ENCODE assay signal across 15 cellular contexts in genomic region chr13:24181991-24182702, GRCh38. TPM values are rescaled to one million over a fixed set of nuclear protein-coding genes. Genes with fewer than 3 reads are reported as not detected.
A peak's percentile ranks its signal among the peaks of the same experiment; 100 is the strongest.
DNase-seq lines count a peak whose midpoint lies in the region; ATAC-seq, FAIRE-seq and TF ChIP-seq lines count a peak whose summit lies in the region.
"Had no signal": no experiment of that assay in that cellular context is flagged by ENCODE, and none has a peak within 500 bp of the region (broad histone marks: within the 10 kb centered on the region; RNA-seq: fewer than 3 reads in every experiment).

No MANE protein-coding gene starts in this region.

- no TSS peak for BruUV-seq in mammary epithelial cell (replicated peaks; lab: Mats Ljungman, UMichigan)
- BruUV-seq in HepG2 (replicated peaks; lab: Mats Ljungman, UMichigan), result no TSS peak
- BruUV-seq in PC-3 (replicated peaks; lab: Mats Ljungman, UMichigan), result no TSS peak

- no peaks in the 10 kb centered on the region for H3K36me3 ChIP-seq in breast epithelium
- H3K36me3 ChIP-seq in mammary epithelial cell (ENCODE audit: insufficient read depth, low read length), result no peaks in the 10 kb centered on the region
- no peaks in the 10 kb centered on the region for H3K36me3 ChIP-seq in HepG2 (replicated peaks in 1 of 2; ENCODE audit: control insufficient read depth in 1 of 2, insufficient read depth in 2 of 2, low read length in 2 of 2)
- H3K36me3 ChIP-seq in transverse colon, result no peaks in the 10 kb centered on the region
- no peaks in the 10 kb centered on the region for H3K36me3 ChIP-seq in PC-3 (ENCODE audit: low read depth, low read length)

- FAIRE-seq in HepG2 (lab: Jason Lieb, UNC), result no peak

- TF ChIP-seq POLR2A in breast epithelium (IDR thresholded peaks at IDR 0.05), result no peak
- TF ChIP-seq POLR2A in HepG2 (IDR thresholded peaks at IDR 0.05; ENCODE audit: insufficient read depth in 1 of 2, low read depth in 2 of 2, low read length in 2 of 2), result 0 out of 4 replicates have a peak, but pooled peaks of 1 of the 2 experiments have one; percentile 27
- no peak for TF ChIP-seq POLR2A in transverse colon (IDR thresholded peaks at IDR 0.05)

- H3K4me1 Mint-ChIP-seq in activated T-helper 1 cell treated with anti-CD3 and anti-CD28 coated beads, Interleukin-12 subunit alpha, Interleukin-12 subunit beta, Interleukin-2, Interleukin-4 antibody, amounts not matched to agents 30 ng/mL and 10 ng/mL and 1 ng/mL, durations not matched to agents 14 hours and 24 hours and 36 hours (ENCODE audit: low read depth), result peaks cover 51% of the 10 kb centered on the region

- H3K4me3 ChIP-seq in breast epithelium (no peak overlapping the region), mammary epithelial cell (replicated peaks in 1 of 3; ENCODE audit: insufficient read depth in 1 of 3, low read depth in 2 of 3, low read length in 3 of 3) (no peak overlapping the region), HepG2 (replicated peaks in 1 of 3; ENCODE audit: insufficient read depth in 1 of 3, low read depth in 2 of 3, low read length in 3 of 3) (peak overlapping the region in 2 of 3 experiments; percentile 22 to 60; a peak in 3 of 6 replicates), transverse colon (no peak overlapping the region), PC-3 (ENCODE audit: low read length) (no peak overlapping the region)
- H3K4me3 ChIP-seq: testis had no signal

- H3K9me2 ChIP-seq in PC-3 (replicated peaks; ENCODE audit: low read length), result no peaks in the 10 kb centered on the region

- CTCF ChIA-PET in mammary epithelial cell (lab: Charles Lee; ENCODE audit: low non-redundant PET), result no interaction called here
- CTCF ChIA-PET in HepG2 (lab: Yijun Ruan, JAX; ENCODE audit: low intra/inter-chr PET ratio, low total read pairs), result interaction anchor here (0.6 kb wide), 1 partner anchor 10 kb away, joined by 3 read pairs; no protein-coding TSS in a partner anchor
- CTCF ChIA-PET in PC-3 (lab: Charles Lee), result no interaction called here

- no peak for DNase-seq in breast epithelium (ENCODE audit: low spot score in 2 of 2)
- no peak for DNase-seq in mammary epithelial cell
- no peak for DNase-seq in activated T-helper 1 cell treated with anti-CD3 and anti-CD28 coated beads, Interleukin-12 subunit alpha, Interleukin-12 subunit beta, Interleukin-2, Interleukin-4 antibody, amounts not matched to agents 30 ng/mL and 10 ng/mL and 1 ng/mL, durations not matched to agents 14 hours and 24 hours and 36 hours (ENCODE audit: low spot score)
- DNase-seq in HepG2 (ENCODE audit: low spot score), result peak; percentile 50
- no peak for DNase-seq in transverse colon
- DNase-seq in ecto neural progenitor cell (ENCODE audit: low spot score), result no peak
- DNase-seq in NCI-H1436 treated with DMSO at 0.1 percent for 48 hours (lab: John Stamatoyannopoulos, UW), result no peak
- no peak for DNase-seq in PC-3
- DNase-seq: activated CD4-positive, CD25-positive, alpha-beta regulatory T cell; activated CD8-positive, alpha-beta memory T cell treated with anti-CD3 and anti-CD28 coated beads, Interleukin-2, amount 50 U/mL, for 48 hours; amygdala; NCI-H1048; stimulated activated CD4-positive, alpha-beta T cell treated with anti-CD3 and anti-CD28 coated beads, Interleukin-12 subunit alpha, Interleukin-12 subunit beta, amount 100 ng/mL, for 4 hours; testis had no signal

- peaks cover 17% of the 10 kb centered on the region for H3K9me3 Mint-ChIP-seq in activated T-helper 1 cell treated with anti-CD3 and anti-CD28 coated beads, Interleukin-12 subunit alpha, Interleukin-12 subunit beta, Interleukin-2, Interleukin-4 antibody, amounts not matched to agents 30 ng/mL and 10 ng/mL and 1 ng/mL, durations not matched to agents 14 hours and 24 hours and 36 hours

- no peaks in the 10 kb centered on the region for H3K9me3 ChIP-seq in breast epithelium
- H3K9me3 ChIP-seq in mammary epithelial cell (replicated peaks; ENCODE audit: insufficient read depth, low read length), result no peaks in the 10 kb centered on the region
- no peaks in the 10 kb centered on the region for H3K9me3 ChIP-seq in HepG2 (ENCODE audit: low read length)
- no peaks in the 10 kb centered on the region for H3K9me3 ChIP-seq in transverse colon
- H3K9me3 ChIP-seq in PC-3 (ENCODE audit: low read length), result no peaks in the 10 kb centered on the region
- H3K9me3 ChIP-seq: testis had no signal

- no peaks in the 10 kb centered on the region for H3K4me1 ChIP-seq in breast epithelium
- no peaks in the 10 kb centered on the region for H3K4me1 ChIP-seq in mammary epithelial cell (ENCODE audit: insufficient read depth, low read length)
- H3K4me1 ChIP-seq in HepG2 (ENCODE audit: insufficient read depth, low read length), result peaks cover 87% of the 10 kb centered on the region
- peaks cover 6 to 57% (median 32%) of the 10 kb centered on the region in 4 donors for H3K4me1 ChIP-seq in transverse colon
- peaks cover 5% of the 10 kb centered on the region for H3K4me1 ChIP-seq in PC-3 (ENCODE audit: insufficient read depth, low read length)

- TF ChIP-seq CTCF in breast epithelium (IDR thresholded peaks at IDR 0.05) (no peak), mammary epithelial cell (conservative IDR thresholded peaks at IDR 0.05 in 1 of 2, IDR thresholded peaks at IDR 0.05 in 1 of 2; ENCODE audit: extremely low read depth in 1 of 2, insufficient read depth in 1 of 2, low read depth in 1 of 2, low read length in 2 of 2) (no peak), HepG2 (CRISPR knock-in tag; IDR thresholded peaks at IDR 0.05) (no peak), transverse colon (IDR thresholded peaks at IDR 0.05) (no peak), PC-3 (conservative IDR thresholded peaks at IDR 0.05; ENCODE audit: low read depth, low read length) (no peak)

- no peak for TF ChIP-seq RAD21 in HepG2 (CRISPR knock-in tag; IDR thresholded peaks at IDR 0.05)

- intact Hi-C loops in breast epithelium (cut with DNase I; ENCODE audit: low total_unique reads), result no loop called here
- intact Hi-C loops in mammary epithelial cell (cut with micrococcal nuclease), result no loop called here
- intact Hi-C loops in activated T-helper 1 cell treated with anti-CD3 and anti-CD28 coated beads, Interleukin-12 subunit alpha, Interleukin-12 subunit beta, Interleukin-2, Interleukin-4 antibody, amounts not matched to agents 30 ng/mL and 10 ng/mL and 1 ng/mL, durations not matched to agents 14 hours and 24 hours and 36 hours (cut with micrococcal nuclease), result loop anchor here (10.0 kb wide), 1 partner anchor 387 kb away; no protein-coding TSS in a partner anchor
- intact Hi-C loops in HepG2 (cut with micrococcal nuclease; ENCODE audit: unreplicated experiment), result loop anchor here (1.0 kb wide), 1 partner anchor 21 kb away; no protein-coding TSS in a partner anchor
- intact Hi-C loops in transverse colon (cut with DNase I; ENCODE audit: low total_unique reads), result no loop called here
- intact Hi-C loops in PC-3 (cut with micrococcal nuclease), result no loop called here

- peaks cover 17% of the 10 kb centered on the region for H3K36me3 Mint-ChIP-seq in activated T-helper 1 cell treated with anti-CD3 and anti-CD28 coated beads, Interleukin-12 subunit alpha, Interleukin-12 subunit beta, Interleukin-2, Interleukin-4 antibody, amounts not matched to agents 30 ng/mL and 10 ng/mL and 1 ng/mL, durations not matched to agents 14 hours and 24 hours and 36 hours (ENCODE audit: low read depth)

- ATAC-seq in HepG2 (peak; percentile 59), PC-3 (no peak)
- ATAC-seq: Panc1 had no signal

- H3K79me2 ChIP-seq in mammary epithelial cell (ENCODE audit: insufficient read depth, low read length), result no peaks in the 10 kb centered on the region
- peaks cover 75% of the 10 kb centered on the region for H3K79me2 ChIP-seq in HepG2 (ENCODE audit: insufficient read depth, low read length)
- peaks cover 95% of the 10 kb centered on the region for H3K79me2 ChIP-seq in PC-3 (ENCODE audit: low read length)

- POLR2A ChIA-PET in HepG2 (lab: Yijun Ruan, JAX) (interaction anchor here (1.1 to 5.0 kb wide), 4 partner anchors 21 to 36 kb away, joined by 3 to 45 read pairs (median 10); partner anchors contain the start of gene SPATA13), PC-3 (lab: Charles Lee; ENCODE audit: unreplicated experiment) (no interaction called here)

- peak overlapping the region; percentile 48 for H3K4me3 Mint-ChIP-seq in activated T-helper 1 cell treated with anti-CD3 and anti-CD28 coated beads, Interleukin-12 subunit alpha, Interleukin-12 subunit beta, Interleukin-2, Interleukin-4 antibody, amounts not matched to agents 30 ng/mL and 10 ng/mL and 1 ng/mL, durations not matched to agents 14 hours and 24 hours and 36 hours

- no peaks in the 10 kb centered on the region for H4K20me1 ChIP-seq in mammary epithelial cell (ENCODE audit: insufficient read depth, low read length)
- no peaks in the 10 kb centered on the region for H4K20me1 ChIP-seq in HepG2 (ENCODE audit: insufficient read depth, low read length)
- H4K20me1 ChIP-seq in PC-3 (ENCODE audit: low read length), result peaks cover 20% of the 10 kb centered on the region; the same call in 1 of the 2 replicates

- H3K27me3 ChIP-seq in breast epithelium, result no peaks in the 10 kb centered on the region
- no peaks in the 10 kb centered on the region for H3K27me3 ChIP-seq in mammary epithelial cell (ENCODE audit: insufficient read depth, low read length)
- no peaks in the 10 kb centered on the region for H3K27me3 ChIP-seq in HepG2 (ENCODE audit: control insufficient read depth in 1 of 2, insufficient read depth in 2 of 2, low read length in 2 of 2)
- H3K27me3 ChIP-seq in transverse colon, result no peaks in the 10 kb centered on the region
- no peaks in the 10 kb centered on the region for H3K27me3 ChIP-seq in PC-3 (ENCODE audit: low read length)
- H3K27me3 ChIP-seq: testis had no signal

- H2AFZ ChIP-seq in mammary epithelial cell (ENCODE audit: low read depth, low read length) (no peak overlapping the region), HepG2 (ENCODE audit: low read length) (no peak overlapping the region), PC-3 (ENCODE audit: low read length) (no peak overlapping the region)

- H3K27ac Mint-ChIP-seq in activated T-helper 1 cell treated with anti-CD3 and anti-CD28 coated beads, Interleukin-12 subunit alpha, Interleukin-12 subunit beta, Interleukin-2, Interleukin-4 antibody, amounts not matched to agents 30 ng/mL and 10 ng/mL and 1 ng/mL, durations not matched to agents 14 hours and 24 hours and 36 hours, result peak overlapping the region; percentile 8

- H3K9ac ChIP-seq in mammary epithelial cell (ENCODE audit: insufficient read depth, low read length) (no peak overlapping the region), HepG2 (ENCODE audit: insufficient read depth, low read depth, low read length) (peak overlapping the region; percentile 88), PC-3 (ENCODE audit: low read length) (no peak overlapping the region)

- H3K27ac ChIP-seq in breast epithelium, result peak overlapping the region; percentile 17 to 29
- H3K27ac ChIP-seq in mammary epithelial cell (ENCODE audit: insufficient read depth, low read depth, low read length), result no peak overlapping the region
- H3K27ac ChIP-seq in HepG2 (ENCODE audit: extremely low read length, insufficient read depth, low read length), result peak overlapping the region; percentile 98
- peak overlapping the region; percentile 60 to 86 (median 80) for H3K27ac ChIP-seq in transverse colon
- H3K27ac ChIP-seq in PC-3 (ENCODE audit: low read length), result no peak overlapping the region
- H3K27ac ChIP-seq: testis had no signal

- in situ Hi-C loops in mammary epithelial cell (cut with MboI; ENCODE audit: low sequenced_read_pairs in 2 of 2), result no loop called here
- in situ Hi-C loops in HepG2 (cut with HindIII; ENCODE audit: extremely low pct_ligation_motif_present, low pct_unique_long_range_greater_than_20kb), result no loop called here
- in situ Hi-C loops in transverse colon (cut with MboI; ENCODE audit: low pct_ligation_motif_present in 1 of 4, low pct_unique_long_range_greater_than_20kb in 1 of 4, low sequenced_read_pairs in 3 of 4), result no loop called here

- 88% methylated on average over 4 of the region's 4 CpGs for WGBS in mammary epithelial cell (ENCODE audit: low coverage, missing lambda C conversion rate)
- 21% methylated on average over 4 of the region's 4 CpGs for WGBS in HepG2 (ENCODE audit: low lambda C conversion rate)
- WGBS in transverse colon (ENCODE audit: low coverage in 1 of 2), 2 donors, result 39 to 48% methylated on average over 3 to 4 of the region's 4 CpGs

- H3F3A ChIP-seq in PC-3 (ENCODE audit: low read length, unreplicated experiment), result no peaks in the 10 kb centered on the region

- H3K4me2 ChIP-seq in mammary epithelial cell (ENCODE audit: insufficient read depth, low read depth, low read length) (no peak overlapping the region), HepG2 (ENCODE audit: low read depth, low read length) (peak overlapping the region; percentile 87), PC-3 (ENCODE audit: low read length) (no peak overlapping the region)

- dilution Hi-C loops in mammary epithelial cell (cut with HindIII; ENCODE audit: low sequenced_read_pairs), result loop anchor here (5.0 kb wide), 1 partner anchor 90 kb away; no protein-coding TSS in a partner anchor

- H3K27me3 Mint-ChIP-seq in activated T-helper 1 cell treated with anti-CD3 and anti-CD28 coated beads, Interleukin-12 subunit alpha, Interleukin-12 subunit beta, Interleukin-2, Interleukin-4 antibody, amounts not matched to agents 30 ng/mL and 10 ng/mL and 1 ng/mL, durations not matched to agents 14 hours and 24 hours and 36 hours (ENCODE audit: insufficient read depth), result no peaks in the 10 kb centered on the region

- TF ChIP-seq EP300 in HepG2 (IDR thresholded peaks at IDR 0.05; ENCODE audit: low read depth in 2 of 2, low read length in 2 of 2) (no peak), HepG2 (CRISPR knock-in tag; IDR thresholded peaks at IDR 0.05; ENCODE audit: borderline replicate concordance) (no peak), transverse colon (IDR thresholded peaks at IDR 0.05; ENCODE audit: low read depth) (no peak)

RNA-seq across cellular contexts. Expression of gene SPATA13, which starts 21.6 kb away (rescaled TPM):
- total RNA-seq in breast epithelium, result 10 to 100 TPM in 2 of 3 donors, 1 to 10 TPM in 1; 6.6 to 84.7 (median 58.7) TPM
- total RNA-seq in mammary epithelial cell, result under 1 TPM; 0.50 to 0.52 TPM
- polyA plus RNA-seq in mammary epithelial cell, result 0.32 TPM
- not detected for polyA minus RNA-seq in mammary epithelial cell
- total RNA-seq in activated T-helper 1 cell treated with anti-CD3 and anti-CD28 coated beads, Interleukin-12 subunit alpha, Interleukin-12 subunit beta, Interleukin-2, Interleukin-4 antibody, amounts not matched to agents 30 ng/mL and 10 ng/mL and 1 ng/mL, durations not matched to agents 14 hours and 24 hours and 36 hours, result 56.2 and 56.3 TPM in 2 replicates
- total RNA-seq in HepG2 (2016; rRNA removed; fragmentation: Illumina TruSeq; extraction: Trizol), result 11.3 and 13.7 TPM in 2 replicates
- 11.8 and 12.8 TPM in 2 replicates for total RNA-seq in HepG2 (2016; cell fraction: cytosol; rRNA removed; fragmentation: Illumina TruSeq; extraction: Trizol; ENCODE audit: low read depth)
- 10.7 and 11.9 TPM in 2 replicates for total RNA-seq in HepG2 (2016; cell fraction: insoluble cytoplasmic fraction; rRNA removed; fragmentation: Illumina TruSeq; extraction: Trizol)
- total RNA-seq in HepG2 (2016; cell fraction: membrane; rRNA removed; fragmentation: Illumina TruSeq; extraction: Trizol), result 14.0 and 14.4 TPM in 2 replicates
- 14.8 and 20.6 TPM in 2 replicates for total RNA-seq in HepG2 (2016; cell fraction: nucleus; rRNA removed; fragmentation: Illumina TruSeq; extraction: Trizol)
- polyA plus RNA-seq in HepG2 (2011; rRNA removed), result 11.9 and 14.2 TPM in 2 replicates
- 7.6 and 7.8 TPM in 2 replicates for polyA plus RNA-seq in HepG2 (2011; cell fraction: cytosol; rRNA removed)
- 16.9 and 19.6 TPM in 2 replicates for polyA plus RNA-seq in HepG2 (2011; cell fraction: nucleus; rRNA removed)
- polyA plus RNA-seq in HepG2 (2012), result 9.0 and 12.6 TPM in 2 replicates
- 0.14 and 0.44 TPM in 2 replicates for polyA plus RNA-seq in HepG2 (2016; cell fraction: cytosol; fragmentation: Illumina TruSeq; extraction: Trizol; ENCODE audit: low read depth)
- 8.3 and 9.4 TPM in 2 replicates for polyA plus RNA-seq in HepG2 (2016; cell fraction: insoluble cytoplasmic fraction; fragmentation: Illumina TruSeq; extraction: Trizol; ENCODE audit: low read depth)
- 1.0 and 1.1 TPM in 2 replicates for polyA plus RNA-seq in HepG2 (2016; cell fraction: membrane; fragmentation: Illumina TruSeq; extraction: Trizol; ENCODE audit: low read depth)
- 19.2 and 24.3 TPM in 2 replicates for polyA plus RNA-seq in HepG2 (2016; cell fraction: nucleus; fragmentation: Illumina TruSeq; extraction: Trizol; ENCODE audit: insufficient read depth, low read depth)
- 7.6 and 24.7 TPM in 2 replicates for polyA minus RNA-seq in HepG2 (2011; rRNA and poly(A)+ RNA removed; ENCODE audit: low replicate concordance)
- 12.2 and 13.8 TPM in 2 replicates for polyA minus RNA-seq in HepG2 (2011; cell fraction: cytosol; rRNA and poly(A)+ RNA removed)
- polyA minus RNA-seq in HepG2 (2011; cell fraction: nucleus; rRNA and poly(A)+ RNA removed), result 33.6 and 33.8 TPM in 2 replicates
- 100 to 1,000 TPM in 2 of 4 donors, 10 to 100 TPM in 2; 85.1 to 612 (median 228) TPM for total RNA-seq in transverse colon
- total RNA-seq in PC-3 (2014; rRNA removed), result 43.0 and 52.6 TPM in 2 replicates

Comparison
In these comparisons a context has a peak if more than half of its experiments do, and no peak if none do; other contexts are left out.
1. H3K27ac ChIP-seq: peak in breast epithelium (2 of 2), HepG2 (single experiment) and transverse colon (4 of 4); none in mammary epithelial cell (single experiment) and PC-3 (single experiment).
2. H3K4me3 ChIP-seq: peak in HepG2 (2 of 3); none in breast epithelium (0 of 3), mammary epithelial cell (0 of 3), transverse colon (0 of 4) and PC-3 (single experiment).
3. intact Hi-C loops: an anchor here in activated T-helper 1 cell treated with anti-CD3 and anti-CD28 coated beads, Interleukin-12 subunit alpha, Interleukin-12 subunit beta, Interleukin-2, Interleukin-4 antibody, amounts not matched to agents 30 ng/mL and 10 ng/mL and 1 ng/mL, durations not matched to agents 14 hours and 24 hours and 36 hours (10.0 kb wide) and HepG2 (1.0 kb wide); none called in breast epithelium, mammary epithelial cell, transverse colon and PC-3.